In the genomic region with DNA sequence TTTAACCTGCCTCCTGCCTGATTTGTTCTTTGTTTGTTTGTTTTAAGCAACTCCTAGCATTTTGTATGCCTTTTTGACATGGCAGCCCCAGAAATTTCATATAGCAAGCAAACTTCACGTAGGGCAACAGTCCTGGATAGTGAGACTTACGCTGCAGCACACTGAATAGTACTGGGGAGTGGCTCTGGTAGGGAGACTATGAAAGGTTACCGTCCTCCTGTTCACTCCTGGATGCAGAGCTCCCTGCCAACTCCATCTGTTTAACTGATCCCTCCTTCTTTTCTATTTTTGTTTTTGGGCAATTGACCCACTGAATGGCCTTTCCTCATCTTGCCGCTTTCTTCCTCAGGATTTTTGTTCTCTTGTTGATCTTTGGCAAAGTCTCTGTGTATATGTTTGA, we compare ENCODE assay signal across 31 cellular contexts.
"Had no signal": no experiment of that assay in that cellular context is flagged by ENCODE, and none has a peak within 500 bp of the region (broad histone marks: within the 10 kb centered on the region; RNA-seq: fewer than 3 reads in every experiment).

No MANE protein-coding gene starts in this region.

- ATAC-seq: left colon; left lung; lower lobe of right lung; natural killer cell; right lobe of liver; stimulated activated naive B cell treated with anti-CD40 and anti-IgM and Interleukin-4, amounts not matched to agents 10 μg/mL and 1 μg/mL and 100 μg/mL, for 72 hours; stimulated activated naive CD8-positive, alpha-beta T cell treated with anti-CD3 and anti-CD28 coated beads, Interleukin-15, Interleukin-2, amounts not matched to agents 100 U/mL and 50 U/mL, for 24 hours had no signal

- H3K4me3 ChIP-seq: left lung, lower lobe of right lung, neural progenitor cell, ovary, right atrium auricular region, right lobe of liver, skin epidermis, stomach, testis, thyroid gland, transverse colon, upper lobe of left lung, vagina had no signal

- H3K4me3 Mint-ChIP-seq: mesothelial cell of epicardium; naive B cell; natural killer cell; nephron progenitor cell; neural progenitor cell; stimulated activated naive B cell treated with anti-CD40 and anti-IgM and Interleukin-4, amounts not matched to agents 10 μg/mL and 1 μg/mL and 100 μg/mL, for 72 hours had no signal

- FAIRE-seq: keratinocyte had no signal

- H2AFZ ChIP-seq: neural progenitor cell had no signal

- DNase-seq: hippocampal formation; kidney glomerular epithelial cell; left colon; left lung; lower lobe of right lung; mesendoderm; naive B cell; natural killer cell; nephron progenitor cell; occipital lobe; ovary; right lobe of liver; stimulated activated CD4-positive, alpha-beta T cell treated with anti-CD3 and anti-CD28 coated beads, Interleukin-12 subunit alpha, Interleukin-12 subunit beta, amount 100 ng/mL, for 4 hours; stimulated activated CD4-positive, alpha-beta T cell treated with anti-CD3 and anti-CD28 coated beads, Interleukin-15, amount 100 ng/mL, for 24 hours; stimulated activated CD4-positive, alpha-beta T cell treated with anti-CD3 and anti-CD28 coated beads, Interleukin-2, amount 100 ng/mL, for 24 hours; stimulated activated CD4-positive, alpha-beta T cell treated with anti-CD3 and anti-CD28 coated beads, Interleukin-4, amount 100 ng/mL, for 1 hour; stimulated activated naive B cell treated with anti-CD40 and anti-IgM and Interleukin-4, amounts not matched to agents 10 μg/mL and 1 μg/mL and 100 μg/mL, for 72 hours; stimulated activated naive CD8-positive, alpha-beta T cell treated with anti-CD3 and anti-CD28 coated beads, Interleukin-15, Interleukin-2, amounts not matched to agents 100 U/mL and 50 U/mL, for 24 hours; stomach; testis; thyroid gland; transverse colon; upper lobe of left lung had no signal

- H3K27me3 ChIP-seq: neural progenitor cell, ovary, right atrium auricular region, testis, thyroid gland, upper lobe of left lung, vagina had no signal

- H3K4me2 ChIP-seq: neural progenitor cell had no signal

- H3K9me3 ChIP-seq: left lung, lower lobe of right lung, neutrophil, ovary, right atrium auricular region, right lobe of liver, stomach, testis, thyroid gland, transverse colon, upper lobe of left lung, vagina had no signal

- H3K27ac Mint-ChIP-seq: mesothelial cell of epicardium; naive B cell; natural killer cell; nephron progenitor cell; neural progenitor cell; progenitor cell of endocrine pancreas; stimulated activated naive B cell treated with anti-CD40 and anti-IgM and Interleukin-4, amounts not matched to agents 10 μg/mL and 1 μg/mL and 100 μg/mL, for 72 hours had no signal

- H3K27ac ChIP-seq: left lung, lower lobe of right lung, neural progenitor cell, neutrophil, ovary, right atrium auricular region, right lobe of liver, skin epidermis, stomach, testis, thyroid gland, transverse colon, upper lobe of left lung, vagina had no signal

- H3K36me3 ChIP-seq: left lung, lower lobe of right lung, neural progenitor cell, neutrophil, ovary, right atrium auricular region, right lobe of liver, stomach, thyroid gland, transverse colon, upper lobe of left lung, vagina had no signal

- H3K4me1 ChIP-seq: left lung, lower lobe of right lung, right atrium auricular region, right lobe of liver, stomach, testis, thyroid gland, transverse colon, upper lobe of left lung, vagina had no signal

- H3K9me3 Mint-ChIP-seq: mesothelial cell of epicardium; naive B cell; natural killer cell; neural progenitor cell; stimulated activated naive B cell treated with anti-CD40 and anti-IgM and Interleukin-4, amounts not matched to agents 10 μg/mL and 1 μg/mL and 100 μg/mL, for 72 hours had no signal

- H3K9ac ChIP-seq: neural progenitor cell had no signal

- H3K36me3 Mint-ChIP-seq: mesothelial cell of epicardium; naive B cell; natural killer cell; neural progenitor cell; stimulated activated naive B cell treated with anti-CD40 and anti-IgM and Interleukin-4, amounts not matched to agents 10 μg/mL and 1 μg/mL and 100 μg/mL, for 72 hours had no signal

- H3K4me1 Mint-ChIP-seq: naive B cell; natural killer cell; stimulated activated naive B cell treated with anti-CD40 and anti-IgM and Interleukin-4, amounts not matched to agents 10 μg/mL and 1 μg/mL and 100 μg/mL, for 72 hours had no signal
